Comparison of ENCODE assay signal across 1 cellular context in genomic region chr6:1952726-1953360, GRCh38.
TF ChIP-seq lines count a peak whose summit lies in the region.

No MANE protein-coding gene starts in this region.

TF ChIP-seq in IMR-90, 13 proteins besides CTCF, POLR2A, EP300 and RAD21 (continued from another document):
- TF ChIP-seq ELK1 (IDR thresholded peaks at IDR 0.05; ENCODE audit: borderline replicate concordance, low read depth, low read length), result no peak
- TF ChIP-seq CHD1 (IDR thresholded peaks at IDR 0.05; ENCODE audit: low read depth, low read length), result no peak
- TF ChIP-seq RFX5 (IDR thresholded peaks at IDR 0.05; ENCODE audit: low read depth, low read length), result no peak
- 0 out of 2 replicates have a peak, but pooled peaks have one; percentile 30 for TF ChIP-seq SMC3 (IDR thresholded peaks at IDR 0.05; ENCODE audit: low read depth, low read length)
- peak; percentile 62; the same call in 1 of the 2 replicates for TF ChIP-seq MXI1 (IDR thresholded peaks at IDR 0.05; ENCODE audit: borderline replicate concordance, low read depth, low read length)
- TF ChIP-seq NFE2L2 (IDR thresholded peaks at IDR 0.05; ENCODE audit: low read depth, low read length), result no peak
- peak; percentile 1; the same call in 1 of the 2 replicates for TF ChIP-seq MAFK (IDR thresholded peaks at IDR 0.05; ENCODE audit: low read depth, low read length)
- TF ChIP-seq CEBPB (IDR thresholded peaks at IDR 0.05; ENCODE audit: low read depth, low read length), result peak; percentile 90
- peak; percentile 56; the same call in 1 of the 2 replicates for TF ChIP-seq USF2 (IDR thresholded peaks at IDR 0.05; ENCODE audit: low read depth, low read length)
- no peak for TF ChIP-seq RCOR1 (IDR thresholded peaks at IDR 0.05; ENCODE audit: insufficient replicate concordance, low read length)
TF ChIP-seq in IMR-90: peak in this region for 7.
